18 cellular contexts compared by ENCODE assay signal in genomic region chr6:21166754-21167153, GRCh38.
A peak's percentile ranks its signal among the peaks of the same experiment; 100 is the strongest.
DNase-seq lines count a peak whose midpoint lies in the region; ATAC-seq and TF ChIP-seq lines count a peak whose summit lies in the region.
"Had no signal": no experiment of that assay in that cellular context is flagged by ENCODE, and none has a peak within 500 bp of the region (broad histone marks: within the 10 kb centered on the region; RNA-seq: fewer than 3 reads in every experiment).

No MANE protein-coding gene starts in this region.

- H3K27me3 Mint-ChIP-seq in type B pancreatic cell = no peaks in the 10 kb centered on the region
- H3K27me3 Mint-ChIP-seq in HFFc6 (ENCODE audit: insufficient read depth) = no peaks in the 10 kb centered on the region
- H3K27me3 Mint-ChIP-seq: activated T-helper 17 cell treated with anti-CD3 and anti-CD28 coated beads, Interleukin-2, amount 50 U/mL, for 72 hours had no signal

- peak; percentile 62 for ATAC-seq in GM18909 (IDR thresholded peaks at IDR 0.05; ENCODE audit: poor library complexity, unreplicated experiment)
- peak; percentile 81 for ATAC-seq in GM21526 (IDR thresholded peaks at IDR 0.05; ENCODE audit: low FRiP score, unreplicated experiment)
- peak; percentile 44 for ATAC-seq in HG03196 (IDR thresholded peaks at IDR 0.05; ENCODE audit: unreplicated experiment)
- ATAC-seq in Right ventricle myocardium superior (ENCODE audit: poor library complexity) = peak; percentile 78
- ATAC-seq: activated T-helper 17 cell treated with anti-CD3 and anti-CD28 coated beads, Interleukin-2, amount 50 U/mL, for 72 hours; gastroesophageal sphincter; natural killer cell; Panc1; WTC11 had no signal

- DNase-seq in Right ventricle myocardium superior (no peak), type B pancreatic cell (ENCODE audit: extremely low spot score, unreplicated experiment) (no peak), GM19238 (ENCODE audit: insufficient read length, low spot score) (no peak), HFFc6 (no peak)
- DNase-seq: amygdala; KG1; mammary epithelial cell; natural killer cell; NCI-H69; stimulated activated CD4-positive, alpha-beta T cell treated with anti-CD3 and anti-CD28 coated beads, Interleukin-15, amount 100 ng/mL, for 24 hours; T-helper 1 cell had no signal

- intact Hi-C loops in Right ventricle myocardium superior (cut with DNase I) = no loop called here

- no peaks in the 10 kb centered on the region for H3K36me3 Mint-ChIP-seq in type B pancreatic cell
- H3K36me3 Mint-ChIP-seq in HFFc6 (ENCODE audit: low read depth) = peaks cover 7% of the 10 kb centered on the region; the same call in 1 of the 2 replicates
- H3K36me3 Mint-ChIP-seq: natural killer cell, WTC11 had no signal

- no peak overlapping the region for H3K4me3 Mint-ChIP-seq in type B pancreatic cell
- no peak overlapping the region for H3K4me3 Mint-ChIP-seq in HFFc6
- H3K4me3 Mint-ChIP-seq: activated T-helper 17 cell treated with anti-CD3 and anti-CD28 coated beads, Interleukin-2, amount 50 U/mL, for 72 hours; natural killer cell; WTC11 had no signal

- H3K4me1 Mint-ChIP-seq in type B pancreatic cell (ENCODE audit: unreplicated experiment) (peaks cover 5% of the 10 kb centered on the region), HFFc6 (ENCODE audit: low read depth) (peaks cover 24% of the 10 kb centered on the region)

- H3K9me3 Mint-ChIP-seq in type B pancreatic cell (no peaks in the 10 kb centered on the region), HFFc6 (no peaks in the 10 kb centered on the region)
- H3K9me3 Mint-ChIP-seq: activated T-helper 17 cell treated with anti-CD3 and anti-CD28 coated beads, Interleukin-2, amount 50 U/mL, for 72 hours; natural killer cell had no signal

- no peak for TF ChIP-seq CTCF in type B pancreatic cell (conservative IDR thresholded peaks at IDR 0.05)
- TF ChIP-seq CTCF in HFFc6 (IDR thresholded peaks at IDR 0.05) = no peak

- H3K27ac Mint-ChIP-seq in type B pancreatic cell (no peak overlapping the region), HFFc6 (no peak overlapping the region)
- H3K27ac Mint-ChIP-seq: activated T-helper 17 cell treated with anti-CD3 and anti-CD28 coated beads, Interleukin-2, amount 50 U/mL, for 72 hours; natural killer cell; WTC11 had no signal
